1 cellular context compared by ENCODE assay signal in genomic region chr7:135189961-135190360, GRCh38.
TF ChIP-seq lines count a peak whose summit lies in the region.

No MANE protein-coding gene starts in this region.

TF ChIP-seq in SK-N-SH, 30 proteins besides CTCF, POLR2A, EP300 and RAD21:
- TF ChIP-seq YY1 (IDR thresholded peaks at IDR 0.05; ENCODE audit: low read depth) (no peak), POLR2AphosphoS5 (IDR thresholded peaks at IDR 0.05; ENCODE audit: low read depth, low read length) (no peak), CHD2 (IDR thresholded peaks at IDR 0.05; ENCODE audit: low read length, partially characterized antibody) (no peak), FOXJ3 (CRISPR knock-in tag; IDR thresholded peaks at IDR 0.05) (no peak), EZH2phosphoT487 (IDR thresholded peaks at IDR 0.05; ENCODE audit: borderline replicate concordance, low read depth) (no peak), TCF12 (IDR thresholded peaks at IDR 0.05) (0 out of 2 replicates have a peak, but pooled peaks have one; percentile 16)
TF ChIP-seq in SK-N-SH: peak in this region for 1.
